8 cellular contexts compared by ENCODE assay signal in genomic region chr5:43483210-43484048, GRCh38. TPM values are rescaled to one million over a fixed set of nuclear protein-coding genes. Genes with fewer than 3 reads are reported as not detected.
A peak's percentile ranks its signal among the peaks of the same experiment; 100 is the strongest.
DNase-seq lines count a peak whose midpoint lies in the region; ATAC-seq and TF ChIP-seq lines count a peak whose summit lies in the region.

Gene TMEM267 (minus strand): TSS chr5:43483865. CDS start chr5:43453969, 29,896 bp downstream.

- H3K4me3 ChIP-seq in GM23338 (peak within 1 kb of the TSS; percentile 73), RWPE2 (ENCODE audit: severe bottlenecking) (peak within 1 kb of the TSS; percentile 90), fibroblast of mammary gland (ENCODE audit: control insufficient read depth, low read depth, low read length) (peak within 1 kb of the TSS; percentile 80)

- H3K27ac Mint-ChIP-seq in GM23338: peak within 1 kb of the TSS; percentile 99
- H3K27ac Mint-ChIP-seq in activated T-helper 2 cell treated with anti-CD3 and anti-CD28 coated beads, Interferon-gamma antibody, Interleukin-2, Interleukin-4, amounts not matched to agents 10 μg/mL and 5 μg/mL and 100 μg/mL, durations not matched to agents 14 hours and 24 hours and 36 hours: peak within 1 kb of the TSS; percentile 99
- peak within 1 kb of the TSS; percentile 98 for H3K27ac Mint-ChIP-seq in natural killer cell treated with Interleukin-12 subunit alpha and Interleukin-12 subunit beta and Interleukin-15 and Interleukin-18, amount 100 ng/mL, for 72 hours

- H3K4me3 Mint-ChIP-seq in GM23338: peak within 1 kb of the TSS; percentile 92
- H3K4me3 Mint-ChIP-seq in activated T-helper 2 cell treated with anti-CD3 and anti-CD28 coated beads, Interferon-gamma antibody, Interleukin-2, Interleukin-4, amounts not matched to agents 10 μg/mL and 5 μg/mL and 100 μg/mL, durations not matched to agents 14 hours and 24 hours and 36 hours (ENCODE audit: low read depth): peak within 1 kb of the TSS; percentile 93
- peak within 1 kb of the TSS; percentile 88 for H3K4me3 Mint-ChIP-seq in natural killer cell treated with Interleukin-12 subunit alpha and Interleukin-12 subunit beta and Interleukin-15 and Interleukin-18, amount 100 ng/mL, for 72 hours

- peak within 1 kb of the TSS; percentile 60; the same call in 1 of the 2 replicates for H2AFZ ChIP-seq in GM23338

- no peaks in the 10 kb centered on the region; the same call in 2 of the 3 replicates for H3K9me3 Mint-ChIP-seq in GM23338
- no peaks in the 10 kb centered on the region for H3K9me3 Mint-ChIP-seq in activated T-helper 2 cell treated with anti-CD3 and anti-CD28 coated beads, Interferon-gamma antibody, Interleukin-2, Interleukin-4, amounts not matched to agents 10 μg/mL and 5 μg/mL and 100 μg/mL, durations not matched to agents 14 hours and 24 hours and 36 hours
- H3K9me3 Mint-ChIP-seq in natural killer cell treated with Interleukin-12 subunit alpha and Interleukin-12 subunit beta and Interleukin-15 and Interleukin-18, amount 100 ng/mL, for 72 hours: no peaks in the 10 kb centered on the region

- peak within 1 kb of the TSS; percentile 77 for H3K4me2 ChIP-seq in GM23338

- H3K36me3 ChIP-seq in GM23338 (ENCODE audit: insufficient read depth) (no peaks in the 10 kb centered on the region), RWPE2 (ENCODE audit: low read depth) (peaks cover 31% of the 10 kb centered on the region)

- peaks cover 3% of the 10 kb centered on the region; the same call in 2 of the 3 replicates for H3K36me3 Mint-ChIP-seq in GM23338 (ENCODE audit: low read depth)
- H3K36me3 Mint-ChIP-seq in activated T-helper 2 cell treated with anti-CD3 and anti-CD28 coated beads, Interferon-gamma antibody, Interleukin-2, Interleukin-4, amounts not matched to agents 10 μg/mL and 5 μg/mL and 100 μg/mL, durations not matched to agents 14 hours and 24 hours and 36 hours (ENCODE audit: low read depth): peaks cover 19% of the 10 kb centered on the region
- H3K36me3 Mint-ChIP-seq in natural killer cell treated with Interleukin-12 subunit alpha and Interleukin-12 subunit beta and Interleukin-15 and Interleukin-18, amount 100 ng/mL, for 72 hours: peaks cover 6% of the 10 kb centered on the region

- no peaks in the 10 kb centered on the region for H3K27me3 ChIP-seq in GM23338 (ENCODE audit: insufficient read depth)
- no peaks in the 10 kb centered on the region for H3K27me3 ChIP-seq in RWPE2 (ENCODE audit: insufficient read depth, poor library complexity, severe bottlenecking)

- no peaks in the 10 kb centered on the region for H3K9me2 ChIP-seq in GM23338 (ENCODE audit: insufficient read depth)

- peaks cover 10% of the 10 kb centered on the region; the same call in 2 of the 3 replicates for H3K4me1 Mint-ChIP-seq in GM23338
- H3K4me1 Mint-ChIP-seq in activated T-helper 2 cell treated with anti-CD3 and anti-CD28 coated beads, Interferon-gamma antibody, Interleukin-2, Interleukin-4, amounts not matched to agents 10 μg/mL and 5 μg/mL and 100 μg/mL, durations not matched to agents 14 hours and 24 hours and 36 hours (ENCODE audit: low read depth): peaks cover 41% of the 10 kb centered on the region
- peaks cover 20 to 38% of the 10 kb centered on the region in 2 donors for H3K4me1 Mint-ChIP-seq in natural killer cell treated with Interleukin-12 subunit alpha and Interleukin-12 subunit beta and Interleukin-15 and Interleukin-18, amount 100 ng/mL, for 72 hours (ENCODE audit: low read depth in 2 of 2)

- H3K79me2 ChIP-seq in GM23338 (replicated peaks; ENCODE audit: insufficient read depth): peaks cover 18% of the 10 kb centered on the region

- peak; percentile 96 for ATAC-seq in GM23338
- peak; percentile 94 for ATAC-seq in RWPE2 (ENCODE audit: low read depth)
- peak; percentile 96 to 97 for ATAC-seq in natural killer cell treated with Interleukin-12 subunit alpha and Interleukin-12 subunit beta and Interleukin-15 and Interleukin-18, amount 100 ng/mL, for 72 hours
- ATAC-seq in stimulated activated naive CD8-positive, alpha-beta T cell treated with anti-CD3 and anti-CD28 coated beads, Interleukin-15, Interleukin-2, amounts not matched to agents 100 U/mL and 50 U/mL, for 24 hours: peak; percentile 87

- H3K9me3 ChIP-seq in RWPE2 (ENCODE audit: severe bottlenecking): no peaks in the 10 kb centered on the region

- DNase-seq in Daoy (ENCODE audit: low read depth) (peak; percentile 95), GM23338 (ENCODE audit: low spot score) (peak; percentile 92), LHCN-M2 (ENCODE audit: low read depth) (peak; percentile 91), RWPE2 (ENCODE audit: low spot score) (peak; percentile 91), fibroblast of mammary gland (ENCODE audit: low read depth) (peak; percentile 90)
- DNase-seq in activated T-helper 2 cell treated with anti-CD3 and anti-CD28 coated beads, Interferon-gamma antibody, Interleukin-2, Interleukin-4, amounts not matched to agents 10 μg/mL and 5 μg/mL and 100 μg/mL, durations not matched to agents 14 hours and 24 hours and 36 hours (ENCODE audit: low spot score): peak; percentile 76
- peak; percentile 91 for DNase-seq in natural killer cell treated with Interleukin-12 subunit alpha and Interleukin-12 subunit beta and Interleukin-15 and Interleukin-18, amount 100 ng/mL, for 72 hours (ENCODE audit: low spot score)
- peak; percentile 87 for DNase-seq in stimulated activated naive CD8-positive, alpha-beta T cell treated with anti-CD3 and anti-CD28 coated beads, Interleukin-15, Interleukin-2, amounts not matched to agents 100 U/mL and 50 U/mL, for 24 hours

- intact Hi-C loops in activated T-helper 2 cell treated with anti-CD3 and anti-CD28 coated beads, Interferon-gamma antibody, Interleukin-2, Interleukin-4, amounts not matched to agents 10 μg/mL and 5 μg/mL and 100 μg/mL, durations not matched to agents 14 hours and 24 hours and 36 hours (cut with micrococcal nuclease): loop anchor here (1.0 to 10.0 kb wide), 12 partner anchors 32 to 533 kb away; partner anchors contain the start of genes ANXA2R, C5orf34, HMGCS1 and NIM1K

- H3F3A ChIP-seq in GM23338 (replicated peaks; ENCODE audit: low read depth): no peaks in the 10 kb centered on the region

- H3K4me1 ChIP-seq in GM23338 (ENCODE audit: insufficient read depth) (peaks cover 13% of the 10 kb centered on the region), RWPE2 (ENCODE audit: insufficient read depth, poor library complexity, severe bottlenecking) (peaks cover 10% of the 10 kb centered on the region)

- TF ChIP-seq CTCF in GM23338 (conservative IDR thresholded peaks at IDR 0.05; ENCODE audit: low read depth in 2 of 2) (no peak), RWPE2 (IDR thresholded peaks at IDR 0.05; ENCODE audit: poor library complexity, severe bottlenecking) (no peak), fibroblast of mammary gland (conservative IDR thresholded peaks at IDR 0.05; ENCODE audit: control insufficient read depth, insufficient read depth, low read depth, low read length) (no peak)

- no peaks in the 10 kb centered on the region for H4K20me1 ChIP-seq in GM23338 (replicated peaks; ENCODE audit: insufficient read depth)

- H3K27me3 Mint-ChIP-seq in GM23338 (ENCODE audit: insufficient read depth, low read depth, poor library complexity): peaks cover 8% of the 10 kb centered on the region
- H3K27me3 Mint-ChIP-seq in activated T-helper 2 cell treated with anti-CD3 and anti-CD28 coated beads, Interferon-gamma antibody, Interleukin-2, Interleukin-4, amounts not matched to agents 10 μg/mL and 5 μg/mL and 100 μg/mL, durations not matched to agents 14 hours and 24 hours and 36 hours (ENCODE audit: low read depth): no peaks in the 10 kb centered on the region
- H3K27me3 Mint-ChIP-seq in natural killer cell treated with Interleukin-12 subunit alpha and Interleukin-12 subunit beta and Interleukin-15 and Interleukin-18, amount 100 ng/mL, for 72 hours: no peaks in the 10 kb centered on the region

- H3K27ac ChIP-seq in GM23338 (ENCODE audit: low read depth) (peak within 1 kb of the TSS; percentile 92), RWPE2 (ENCODE audit: poor library complexity, severe bottlenecking) (peak within 1 kb of the TSS; percentile 61)

TF ChIP-seq in GM23338, 12 proteins besides CTCF, POLR2A, EP300 and RAD21:
- TF ChIP-seq CREB1 (CRISPR knock-in tag; IDR thresholded peaks at IDR 0.05; ENCODE audit: low read depth): peak; percentile 73
- no peak for TF ChIP-seq STAT1 (IDR thresholded peaks at IDR 0.05; ENCODE audit: unreplicated experiment)
- peak; percentile 88 for TF ChIP-seq POLR2AphosphoS5 (IDR thresholded peaks at IDR 0.05; ENCODE audit: low read depth)
- no peak for TF ChIP-seq EZH2phosphoT487 (IDR thresholded peaks at IDR 0.05; ENCODE audit: unreplicated experiment)
- no peak for TF ChIP-seq JUNB (IDR thresholded peaks at IDR 0.05; ENCODE audit: unreplicated experiment)
- TF ChIP-seq ZNF331 (CRISPR knock-in tag; IDR thresholded peaks at IDR 0.05; ENCODE audit: low read depth): no peak

RNA-seq across cellular contexts. Expression of gene TMEM267, which starts in this region (rescaled TPM):
- total RNA-seq in Daoy (2014; rRNA removed; shearing (Covaris generic)): 11.9 and 22.3 TPM in 2 replicates
- 6.5 and 8.6 TPM in 2 replicates for total RNA-seq in GM23338 (2014; rRNA removed; shearing (Covaris generic))
- polyA plus RNA-seq in GM23338 (2016; fragmentation: Nextera tagmentation; extraction: Ambion mirVana): 8.3 and 11.2 TPM in 2 replicates
- 13.7 and 21.1 TPM in 2 replicates for total RNA-seq in LHCN-M2 (2014; rRNA removed)
- 9.7 TPM for polyA plus RNA-seq in LHCN-M2 (2012)
- 17.3 and 20.1 TPM in 2 replicates for total RNA-seq in activated T-helper 2 cell treated with anti-CD3 and anti-CD28 coated beads, Interferon-gamma antibody, Interleukin-2, Interleukin-4, amounts not matched to agents 10 μg/mL and 5 μg/mL and 100 μg/mL, durations not matched to agents 14 hours and 24 hours and 36 hours
- total RNA-seq in natural killer cell treated with Interleukin-12 subunit alpha and Interleukin-12 subunit beta and Interleukin-15 and Interleukin-18, amount 100 ng/mL, for 72 hours: 10 to 100 TPM; 20.6 to 23.0 TPM

Comparison
In these comparisons a context has a peak if more than half of its experiments do, and no peak if none do; other contexts are left out.
1. Peak in every context shown above with its lines: DNase-seq, ATAC-seq, H3K4me3 ChIP-seq and H3K27ac ChIP-seq.